9 cellular contexts compared by ENCODE assay signal in genomic region chr1:2003564-2004131, GRCh38.
DNase-seq lines count a peak whose midpoint lies in the region; ATAC-seq and TF ChIP-seq lines count a peak whose summit lies in the region.
"Had no signal": no experiment of that assay in that cellular context is flagged by ENCODE, and none has a peak within 500 bp of the region (broad histone marks: within the 10 kb centered on the region; RNA-seq: fewer than 3 reads in every experiment).

TSS of gene CFAP74 (minus strand) at chr1:2003786. CDS start at chr1:1990956, 12,830 bp downstream.

- no peak within 1 kb of the TSS for H3K27ac Mint-ChIP-seq in stimulated activated naive B cell treated with anti-CD40 and anti-IgM and Interleukin-4, amounts not matched to agents 10 μg/mL and 1 μg/mL and 100 μg/mL, for 72 hours

- DNase-seq in activated CD4-positive, alpha-beta T cell treated with anti-CD3 and anti-CD28 coated beads, Interleukin-2, amount 50 U/mL, for 48 hours, result peak; percentile 18 to 21
- no peak for DNase-seq in activated CD4-positive, alpha-beta T cell treated with anti-CD3 and anti-CD28 coated beads for 1 hour
- DNase-seq in hypothalamus (lab: John Stamatoyannopoulos, UW) (peak in 35 of 51 donors; percentile 12 to 69 (median 49)), COLO829 (ENCODE audit: low spot score) (no peak), cortex of kidney (lab: John Stamatoyannopoulos, UW) (no peak)
- DNase-seq in stimulated activated naive B cell treated with anti-CD40 and anti-IgM and Interleukin-4, amounts not matched to agents 10 μg/mL and 1 μg/mL and 100 μg/mL, for 72 hours, result no peak
- DNase-seq: DND-41 had no signal

- TF ChIP-seq CTCF in VCaP (conservative IDR thresholded peaks at IDR 0.05), result no peak

- no peaks in the 10 kb centered on the region for H3K36me3 Mint-ChIP-seq in stimulated activated naive B cell treated with anti-CD40 and anti-IgM and Interleukin-4, amounts not matched to agents 10 μg/mL and 1 μg/mL and 100 μg/mL, for 72 hours

- no peaks in the 10 kb centered on the region for H3K4me1 Mint-ChIP-seq in stimulated activated naive B cell treated with anti-CD40 and anti-IgM and Interleukin-4, amounts not matched to agents 10 μg/mL and 1 μg/mL and 100 μg/mL, for 72 hours

- peaks cover 48 to 66% of the 10 kb centered on the region in 2 donors for H3K27me3 Mint-ChIP-seq in stimulated activated naive B cell treated with anti-CD40 and anti-IgM and Interleukin-4, amounts not matched to agents 10 μg/mL and 1 μg/mL and 100 μg/mL, for 72 hours

- no peak within 1 kb of the TSS for H3K4me3 Mint-ChIP-seq in stimulated activated naive B cell treated with anti-CD40 and anti-IgM and Interleukin-4, amounts not matched to agents 10 μg/mL and 1 μg/mL and 100 μg/mL, for 72 hours

- H3K27ac ChIP-seq in VCaP, result peak within 1 kb of the TSS; percentile 82; the same call in 1 of the 2 replicates

- no peaks in the 10 kb centered on the region for H3K9me3 Mint-ChIP-seq in stimulated activated naive B cell treated with anti-CD40 and anti-IgM and Interleukin-4, amounts not matched to agents 10 μg/mL and 1 μg/mL and 100 μg/mL, for 72 hours

- peak; percentile 34 to 38 for ATAC-seq in stimulated activated naive B cell treated with anti-CD40 and anti-IgM and Interleukin-4, amounts not matched to agents 10 μg/mL and 1 μg/mL and 100 μg/mL, for 72 hours (replicated peaks)
- no peak for ATAC-seq in HG03520 (IDR thresholded peaks at IDR 0.05; ENCODE audit: unreplicated experiment)

Comparison
In these comparisons a context has a peak if more than half of its experiments do, and no peak if none do; other contexts are left out.
1. DNase-seq: peak in activated CD4-positive, alpha-beta T cell treated with anti-CD3 and anti-CD28 coated beads, Interleukin-2, amount 50 U/mL, for 48 hours (2 of 2) and hypothalamus (35 of 51); none in activated CD4-positive, alpha-beta T cell treated with anti-CD3 and anti-CD28 coated beads for 1 hour (single experiment), stimulated activated naive B cell treated with anti-CD40 and anti-IgM and Interleukin-4, amounts not matched to agents 10 μg/mL and 1 μg/mL and 100 μg/mL, for 72 hours (single experiment), COLO829 (single experiment) and cortex of kidney (single experiment).